Comparison of ENCODE assay signal across 2 cellular contexts in genomic region chr1:152596986-152597385, GRCh38.
TF ChIP-seq lines count a peak whose summit lies in the region.

No MANE protein-coding gene starts in this region.

TF ChIP-seq in HepG2, 621 proteins besides CTCF, POLR2A, EP300 and RAD21:
- TF ChIP-seq MXD1 (CRISPR knock-in tag; IDR thresholded peaks at IDR 0.05), result no peak
- no peak for TF ChIP-seq THAP9 (CRISPR knock-in tag; IDR thresholded peaks at IDR 0.05; ENCODE audit: borderline replicate concordance)
- TF ChIP-seq SMC3 (IDR thresholded peaks at IDR 0.05; ENCODE audit: low read length), result no peak
- TF ChIP-seq ATF2 (CRISPR knock-in tag; IDR thresholded peaks at IDR 0.05), result no peak
- no peak for TF ChIP-seq POGZ (CRISPR knock-in tag; IDR thresholded peaks at IDR 0.05)
- no peak for TF ChIP-seq CENPT (CRISPR knock-in tag; IDR thresholded peaks at IDR 0.05; ENCODE audit: low read depth)
- TF ChIP-seq NCOA1 (CRISPR knock-in tag; IDR thresholded peaks at IDR 0.05), result no peak
- TF ChIP-seq KLF9 (CRISPR knock-in tag; IDR thresholded peaks at IDR 0.05; ENCODE audit: low read depth), result no peak
- no peak for TF ChIP-seq SCMH1 (CRISPR knock-in tag; IDR thresholded peaks at IDR 0.05; ENCODE audit: borderline replicate concordance)
- TF ChIP-seq ZNF589 (CRISPR knock-in tag; conservative IDR thresholded peaks at IDR 0.05), result no peak
- TF ChIP-seq ZNF660 (CRISPR knock-in tag; IDR thresholded peaks at IDR 0.05; ENCODE audit: borderline replicate concordance, low read depth), result no peak
- no peak for TF ChIP-seq NCOA5 (CRISPR knock-in tag; IDR thresholded peaks at IDR 0.05)
- TF ChIP-seq ZNF691 (CRISPR knock-in tag; IDR thresholded peaks at IDR 0.05; ENCODE audit: borderline replicate concordance, low read depth), result no peak
- TF ChIP-seq NFYC (CRISPR knock-in tag; IDR thresholded peaks at IDR 0.05), result no peak
- TF ChIP-seq SUZ12 (IDR thresholded peaks at IDR 0.05; ENCODE audit: low read depth, low read length), result no peak
- TF ChIP-seq EZH2 (conservative IDR thresholded peaks at IDR 0.05; ENCODE audit: low read depth, low read length), result no peak
- no peak for TF ChIP-seq ZNF44 (CRISPR knock-in tag; IDR thresholded peaks at IDR 0.05)

TF ChIP-seq in liver, 16 proteins besides CTCF, POLR2A, EP300 and RAD21:
- TF ChIP-seq HNF4A (conservative IDR thresholded peaks at IDR 0.05) (peak; percentile 46 to 73), YY1 (IDR thresholded peaks at IDR 0.05) (peak; percentile 24), SP1 (IDR thresholded peaks at IDR 0.05) (no peak), ATF3 (IDR thresholded peaks at IDR 0.05) (no peak), RXRA (IDR thresholded peaks at IDR 0.05) (peak; percentile 30 to 76), TAF1 (conservative IDR thresholded peaks at IDR 0.05) (no peak), FOXA2 (IDR thresholded peaks at IDR 0.05) (no peak), MAX (IDR thresholded peaks at IDR 0.05) (peak; percentile 30), ZBTB33 (IDR thresholded peaks at IDR 0.05) (no peak)
